Comparison of ENCODE assay signal across 1 cellular context in genomic region chr19:46614114-46614701, GRCh38.
TF ChIP-seq lines count a peak whose summit lies in the region.

No MANE protein-coding gene starts in this region.

TF ChIP-seq in H1, 55 proteins besides CTCF, POLR2A, EP300 and RAD21 (continued from another document):
- TF ChIP-seq E2F6 (IDR thresholded peaks at IDR 0.05) (no peak), SIN3A (conservative IDR thresholded peaks at IDR 0.05 in 1 of 2, IDR thresholded peaks at IDR 0.05 in 1 of 2; ENCODE audit: low read depth in 1 of 2, low read length in 2 of 2) (no peak), KDM4A (IDR thresholded peaks at IDR 0.05; ENCODE audit: low read depth, low read length, severe bottlenecking) (no peak), JUN (IDR thresholded peaks at IDR 0.05; ENCODE audit: low read depth, low read length) (no peak), POU5F1 (IDR thresholded peaks at IDR 0.05; ENCODE audit: low read depth, low read length) (no peak), SIX5 (IDR thresholded peaks at IDR 0.05; ENCODE audit: low read depth, low read length) (no peak)
